In the genomic region with DNA sequence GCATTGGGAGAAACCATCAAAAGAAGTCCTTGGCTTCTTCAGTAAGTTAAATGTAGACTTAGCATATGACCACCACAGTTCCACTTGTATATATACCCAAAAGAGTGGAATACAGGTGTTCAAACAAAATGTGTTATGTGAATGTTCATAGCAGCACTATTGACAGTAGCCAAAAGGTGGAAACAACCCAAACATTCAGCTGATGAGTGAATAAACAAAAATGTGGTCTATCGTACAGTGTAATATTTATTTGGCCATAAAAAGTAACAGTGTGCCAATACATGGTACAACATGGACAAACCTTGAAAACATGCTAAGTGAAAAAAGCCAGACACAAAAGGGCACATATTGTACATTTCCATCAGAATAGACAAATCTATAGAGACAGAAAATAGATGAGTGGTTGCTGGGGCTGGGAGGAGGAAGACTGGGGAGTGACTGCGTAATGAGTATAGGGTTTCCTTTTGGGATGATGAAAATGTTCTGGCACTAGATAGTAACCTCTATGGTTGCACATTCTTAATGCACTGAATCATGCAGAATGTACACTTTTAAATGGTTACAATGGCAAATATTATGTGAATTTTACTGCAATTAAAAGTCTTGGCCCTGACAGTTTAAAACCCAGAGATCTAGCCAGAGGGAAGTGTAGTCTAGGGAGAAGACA, we compare ENCODE assay signal across 11 cellular contexts. TPM values are rescaled to one million over a fixed set of nuclear protein-coding genes. Genes with fewer than 3 reads are reported as not detected.
DNase-seq lines count a peak whose midpoint lies in the region; ATAC-seq and TF ChIP-seq lines count a peak whose summit lies in the region.
"Had no signal": no experiment of that assay in that cellular context is flagged by ENCODE, and none has a peak within 500 bp of the region (broad histone marks: within the 10 kb centered on the region; RNA-seq: fewer than 3 reads in every experiment).

No MANE protein-coding gene starts in this region.

- no peak overlapping the region for H3K27ac ChIP-seq in foreskin keratinocyte
- H3K27ac ChIP-seq: heart left ventricle, SJCRH30 had no signal

- peak overlapping the region; percentile 49 for H3K27ac Mint-ChIP-seq in HFFc6
- H3K27ac Mint-ChIP-seq in activated T-helper 1 cell treated with anti-CD3 and anti-CD28 coated beads, Interleukin-12 subunit alpha, Interleukin-12 subunit beta, Interleukin-2, Interleukin-4 antibody, amounts not matched to agents 30 ng/mL and 10 ng/mL and 1 ng/mL, durations not matched to agents 14 hours and 24 hours and 36 hours: peak overlapping the region; percentile 70

- no peaks in the 10 kb centered on the region for H3K27me3 ChIP-seq in foreskin keratinocyte
- H3K27me3 ChIP-seq: heart left ventricle, SJCRH30 had no signal

- intact Hi-C loops in activated T-helper 1 cell treated with anti-CD3 and anti-CD28 coated beads, Interleukin-12 subunit alpha, Interleukin-12 subunit beta, Interleukin-2, Interleukin-4 antibody, amounts not matched to agents 30 ng/mL and 10 ng/mL and 1 ng/mL, durations not matched to agents 14 hours and 24 hours and 36 hours (cut with micrococcal nuclease): no loop called here

- H3K4me1 ChIP-seq in foreskin keratinocyte: peaks cover 16% of the 10 kb centered on the region

- TF ChIP-seq CTCF in HFFc6 (IDR thresholded peaks at IDR 0.05): no peak
- no peak for TF ChIP-seq CTCF in foreskin keratinocyte (conservative IDR thresholded peaks at IDR 0.05)

- peak overlapping the region; percentile 29 for H3K4me3 Mint-ChIP-seq in HFFc6
- no peak overlapping the region for H3K4me3 Mint-ChIP-seq in activated T-helper 1 cell treated with anti-CD3 and anti-CD28 coated beads, Interleukin-12 subunit alpha, Interleukin-12 subunit beta, Interleukin-2, Interleukin-4 antibody, amounts not matched to agents 30 ng/mL and 10 ng/mL and 1 ng/mL, durations not matched to agents 14 hours and 24 hours and 36 hours

- peak; percentile 17 for DNase-seq in AG08395 (ENCODE audit: low spot score)
- peak; percentile 74 for DNase-seq in HFFc6
- DNase-seq in activated T-helper 1 cell treated with anti-CD3 and anti-CD28 coated beads, Interleukin-12 subunit alpha, Interleukin-12 subunit beta, Interleukin-2, Interleukin-4 antibody, amounts not matched to agents 30 ng/mL and 10 ng/mL and 1 ng/mL, durations not matched to agents 14 hours and 24 hours and 36 hours (ENCODE audit: low spot score): no peak
- peak; percentile 50 to 74 for DNase-seq in foreskin keratinocyte
- DNase-seq in COLO668 (lab: John Stamatoyannopoulos, UW; ENCODE audit: unreplicated experiment): no peak
- no peak for DNase-seq in SKM-1 treated with dmso at 0.1 percent for 144 hours (lab: John Stamatoyannopoulos, UW; ENCODE audit: unreplicated experiment)
- no peak for DNase-seq in UCSD-AML1 (lab: John Stamatoyannopoulos, UW; ENCODE audit: unreplicated experiment)
- DNase-seq: heart left ventricle, NCI-H1436, SJCRH30 had no signal

- H3K4me1 Mint-ChIP-seq in HFFc6 (ENCODE audit: low read depth): peaks cover 50% of the 10 kb centered on the region
- H3K4me1 Mint-ChIP-seq in activated T-helper 1 cell treated with anti-CD3 and anti-CD28 coated beads, Interleukin-12 subunit alpha, Interleukin-12 subunit beta, Interleukin-2, Interleukin-4 antibody, amounts not matched to agents 30 ng/mL and 10 ng/mL and 1 ng/mL, durations not matched to agents 14 hours and 24 hours and 36 hours (ENCODE audit: low read depth): peaks cover 58% of the 10 kb centered on the region

- H3K9me3 Mint-ChIP-seq in HFFc6: no peaks in the 10 kb centered on the region
- peaks cover 7% of the 10 kb centered on the region for H3K9me3 Mint-ChIP-seq in activated T-helper 1 cell treated with anti-CD3 and anti-CD28 coated beads, Interleukin-12 subunit alpha, Interleukin-12 subunit beta, Interleukin-2, Interleukin-4 antibody, amounts not matched to agents 30 ng/mL and 10 ng/mL and 1 ng/mL, durations not matched to agents 14 hours and 24 hours and 36 hours

- peaks cover 34% of the 10 kb centered on the region for H3K36me3 Mint-ChIP-seq in HFFc6 (ENCODE audit: low read depth)
- H3K36me3 Mint-ChIP-seq in activated T-helper 1 cell treated with anti-CD3 and anti-CD28 coated beads, Interleukin-12 subunit alpha, Interleukin-12 subunit beta, Interleukin-2, Interleukin-4 antibody, amounts not matched to agents 30 ng/mL and 10 ng/mL and 1 ng/mL, durations not matched to agents 14 hours and 24 hours and 36 hours (ENCODE audit: low read depth): peaks cover 46% of the 10 kb centered on the region

- ATAC-seq in foreskin keratinocyte (peak; percentile 83), GM21360 (IDR thresholded peaks at IDR 0.05; ENCODE audit: unreplicated experiment) (no peak)
- ATAC-seq: heart left ventricle had no signal

- H3K27me3 Mint-ChIP-seq in HFFc6 (ENCODE audit: insufficient read depth): peaks cover 5% of the 10 kb centered on the region
- no peaks in the 10 kb centered on the region for H3K27me3 Mint-ChIP-seq in activated T-helper 1 cell treated with anti-CD3 and anti-CD28 coated beads, Interleukin-12 subunit alpha, Interleukin-12 subunit beta, Interleukin-2, Interleukin-4 antibody, amounts not matched to agents 30 ng/mL and 10 ng/mL and 1 ng/mL, durations not matched to agents 14 hours and 24 hours and 36 hours (ENCODE audit: insufficient read depth)

RNA-seq across cellular contexts. Expression of gene ERP29, which starts 5.5 kb away (rescaled TPM):
- 10 to 100 TPM; 84.2 to 94.7 (median 88.4) TPM for total RNA-seq in HFFc6 (2021; fragmentation: NEBNext Ultra II Directional; extraction: Animal tissue kit (Norgen Biotek cat#: 25700))
- 60.9 and 62.5 TPM in 2 replicates for total RNA-seq in activated T-helper 1 cell treated with anti-CD3 and anti-CD28 coated beads, Interleukin-12 subunit alpha, Interleukin-12 subunit beta, Interleukin-2, Interleukin-4 antibody, amounts not matched to agents 30 ng/mL and 10 ng/mL and 1 ng/mL, durations not matched to agents 14 hours and 24 hours and 36 hours
- total RNA-seq in foreskin keratinocyte: 107 and 115 TPM in 2 replicates
- polyA plus RNA-seq in foreskin keratinocyte: 177 and 179 TPM in 2 replicates

RNA-seq across cellular contexts. Expression of gene TMEM116, which starts 5.7 kb away (rescaled TPM):
- 1 to 10 TPM; 3.9 to 5.5 (median 4.8) TPM for total RNA-seq in HFFc6 (2021; fragmentation: NEBNext Ultra II Directional; extraction: Animal tissue kit (Norgen Biotek cat#: 25700))
- total RNA-seq in activated T-helper 1 cell treated with anti-CD3 and anti-CD28 coated beads, Interleukin-12 subunit alpha, Interleukin-12 subunit beta, Interleukin-2, Interleukin-4 antibody, amounts not matched to agents 30 ng/mL and 10 ng/mL and 1 ng/mL, durations not matched to agents 14 hours and 24 hours and 36 hours: 10.6 and 11.0 TPM in 2 replicates
- 4.1 and 5.5 TPM in 2 replicates for total RNA-seq in foreskin keratinocyte
- polyA plus RNA-seq in foreskin keratinocyte: 3.5 and 4.2 TPM in 2 replicates

Comparison
In these comparisons a context has a peak if more than half of its experiments do, and no peak if none do; other contexts are left out.
1. DNase-seq: peak in AG08395 (single experiment), HFFc6 (single experiment) and foreskin keratinocyte (2 of 2); none in activated T-helper 1 cell treated with anti-CD3 and anti-CD28 coated beads, Interleukin-12 subunit alpha, Interleukin-12 subunit beta, Interleukin-2, Interleukin-4 antibody, amounts not matched to agents 30 ng/mL and 10 ng/mL and 1 ng/mL, durations not matched to agents 14 hours and 24 hours and 36 hours (single experiment), COLO668 (single experiment), SKM-1 treated with dmso at 0.1 percent for 144 hours (single experiment) and UCSD-AML1 (single experiment).